ENCODE assay signal across 25 cellular contexts in the genomic region with DNA sequence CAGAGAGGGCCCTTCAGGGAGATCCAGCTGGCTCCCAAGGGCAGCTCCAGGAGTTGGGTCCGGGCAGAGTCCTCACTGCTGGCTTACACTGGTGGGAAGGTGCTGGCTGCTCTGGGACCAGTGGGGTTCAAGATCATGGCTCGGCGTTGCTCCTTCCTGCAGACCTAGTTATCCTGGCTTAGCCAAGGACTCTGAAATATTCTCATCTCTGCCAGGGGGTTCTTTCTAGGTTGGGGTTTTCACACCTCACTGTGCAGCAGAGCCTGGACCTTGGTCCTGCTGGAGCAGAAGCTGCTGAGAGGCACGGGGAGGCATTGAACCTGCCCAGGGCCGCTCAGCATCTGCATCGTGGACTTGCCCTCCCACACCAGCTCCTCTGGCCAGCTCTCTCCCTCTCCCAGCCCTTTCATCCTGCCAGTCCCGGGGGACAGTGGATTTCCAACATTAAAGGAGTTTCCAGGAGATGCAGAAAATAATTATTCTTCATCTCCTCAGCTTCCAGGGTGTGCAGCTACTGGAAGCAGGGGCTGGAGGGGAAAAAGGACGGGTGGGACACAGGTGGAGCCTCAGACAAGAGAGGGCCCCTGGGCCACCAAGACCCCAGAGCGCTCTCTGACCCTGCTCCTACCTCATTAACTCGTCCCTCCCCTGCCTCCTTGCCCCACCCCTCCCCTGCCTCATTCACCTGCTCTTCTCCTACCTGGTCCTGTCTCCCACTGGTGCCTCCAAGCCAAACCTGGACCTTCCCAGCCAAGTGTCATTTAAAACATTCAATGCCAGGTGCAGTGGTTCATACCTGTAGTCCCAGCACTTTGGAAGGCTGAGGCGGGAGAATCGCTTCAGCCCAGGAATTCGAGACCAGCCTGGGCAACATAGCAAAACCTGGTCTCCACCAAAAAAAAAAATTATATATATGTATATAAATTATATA. TPM values are rescaled to one million over a fixed set of nuclear protein-coding genes. Genes with fewer than 3 reads are reported as not detected.
DNase-seq lines count a peak whose midpoint lies in the region; ATAC-seq, FAIRE-seq and TF ChIP-seq lines count a peak whose summit lies in the region.
"Had no signal": no experiment of that assay in that cellular context is flagged by ENCODE, and none has a peak within 500 bp of the region (broad histone marks: within the 10 kb centered on the region; RNA-seq: fewer than 3 reads in every experiment).

No MANE protein-coding gene starts in this region.

- 74 to 78% (median 77%) methylated on average over 11 to 13 of the region's 13 CpGs for WGBS in stomach, 5 donors

- H3K27me3 ChIP-seq in Peyer's patch, result no peaks in the 10 kb centered on the region
- no peaks in the 10 kb centered on the region for H3K27me3 ChIP-seq in stomach
- H3K27me3 ChIP-seq: cardiac muscle cell, pancreas had no signal

- H3K4me1 Mint-ChIP-seq in activated T-cell treated with anti-CD3 and anti-CD28 coated beads, Interleukin-2, amount 50 U/mL, for 24 hours (ENCODE audit: low read depth), result no peaks in the 10 kb centered on the region
- H3K4me1 Mint-ChIP-seq in activated T-cell treated with anti-CD3 and anti-CD28 coated beads, Interleukin-2, amount 50 U/mL, for 4 hours (ENCODE audit: low read depth), result no peaks in the 10 kb centered on the region
- H3K4me1 Mint-ChIP-seq: stimulated activated naive CD8-positive, alpha-beta T cell treated with anti-CD3 and anti-CD28 coated beads, Interleukin-15, amount 100 ng/mL, for 72 hours had no signal

- H3K27ac Mint-ChIP-seq in activated T-cell treated with anti-CD3 and anti-CD28 coated beads, Interleukin-2, amount 50 U/mL, for 24 hours, result no peak overlapping the region
- H3K27ac Mint-ChIP-seq: natural killer cell treated with Interleukin-12 subunit alpha and Interleukin-12 subunit beta and Interleukin-15 and Interleukin-18, amount 100 ng/mL, for 72 hours had no signal

- H3K9me3 Mint-ChIP-seq in activated T-cell treated with anti-CD3 and anti-CD28 coated beads, Interleukin-2, amount 50 U/mL, for 24 hours, result no peaks in the 10 kb centered on the region
- H3K9me3 Mint-ChIP-seq in activated T-cell treated with anti-CD3 and anti-CD28 coated beads, Interleukin-2, amount 50 U/mL, for 4 hours, result no peaks in the 10 kb centered on the region
- H3K9me3 Mint-ChIP-seq: natural killer cell treated with Interleukin-12 subunit alpha and Interleukin-12 subunit beta and Interleukin-15 and Interleukin-18, amount 100 ng/mL, for 72 hours; stimulated activated naive CD8-positive, alpha-beta T cell treated with anti-CD3 and anti-CD28 coated beads, Interleukin-15, amount 100 ng/mL, for 72 hours had no signal

- ATAC-seq in activated T-cell treated with anti-CD3 and anti-CD28 coated beads, Interleukin-2, amount 50 U/mL, for 4 hours, result no peak
- ATAC-seq: natural killer cell treated with Interleukin-12 subunit alpha and Interleukin-12 subunit beta and Interleukin-15 and Interleukin-18, amount 100 ng/mL, for 72 hours; pancreas; stimulated activated naive CD8-positive, alpha-beta T cell treated with anti-CD3 and anti-CD28 coated beads, Interleukin-15, amount 100 ng/mL, for 72 hours had no signal

- no peaks in the 10 kb centered on the region for H3K4me1 ChIP-seq in Peyer's patch
- no peaks in the 10 kb centered on the region for H3K4me1 ChIP-seq in kidney (ENCODE audit: control insufficient read depth in 1 of 2, insufficient read depth in 1 of 2, low read depth in 1 of 2, low read length in 2 of 2)
- H3K4me1 ChIP-seq in stomach, result no peaks in the 10 kb centered on the region
- H3K4me1 ChIP-seq: pancreas had no signal

- H3K9me3 ChIP-seq in Peyer's patch (no peaks in the 10 kb centered on the region), kidney (ENCODE audit: control insufficient read depth in 1 of 2, low read length in 2 of 2) (no peaks in the 10 kb centered on the region), stomach (no peaks in the 10 kb centered on the region)
- H3K9me3 ChIP-seq: pancreas had no signal

- no peak overlapping the region for H3K4me3 ChIP-seq in Peyer's patch
- no peak overlapping the region for H3K4me3 ChIP-seq in kidney (ENCODE audit: low read length in 2 of 2)
- H3K4me3 ChIP-seq in stomach, result no peak overlapping the region
- H3K4me3 ChIP-seq: cardiac muscle cell, pancreas had no signal

- H3K36me3 Mint-ChIP-seq in activated T-cell treated with anti-CD3 and anti-CD28 coated beads, Interleukin-2, amount 50 U/mL, for 24 hours (ENCODE audit: low read depth), result no peaks in the 10 kb centered on the region
- H3K36me3 Mint-ChIP-seq in activated T-cell treated with anti-CD3 and anti-CD28 coated beads, Interleukin-2, amount 50 U/mL, for 4 hours (ENCODE audit: insufficient read depth), result no peaks in the 10 kb centered on the region
- H3K36me3 Mint-ChIP-seq: natural killer cell treated with Interleukin-12 subunit alpha and Interleukin-12 subunit beta and Interleukin-15 and Interleukin-18, amount 100 ng/mL, for 72 hours had no signal

- H3K27me3 Mint-ChIP-seq in activated T-cell treated with anti-CD3 and anti-CD28 coated beads, Interleukin-2, amount 50 U/mL, for 24 hours, result no peaks in the 10 kb centered on the region
- peaks cover 4% of the 10 kb centered on the region for H3K27me3 Mint-ChIP-seq in activated T-cell treated with anti-CD3 and anti-CD28 coated beads, Interleukin-2, amount 50 U/mL, for 4 hours (ENCODE audit: low read depth)

- H3K36me3 ChIP-seq in Peyer's patch, result no peaks in the 10 kb centered on the region
- H3K36me3 ChIP-seq in kidney (ENCODE audit: control insufficient read depth in 1 of 2, insufficient read depth in 2 of 2, low read length in 2 of 2), result no peaks in the 10 kb centered on the region
- no peaks in the 10 kb centered on the region for H3K36me3 ChIP-seq in stomach
- H3K36me3 ChIP-seq: cardiac muscle cell, pancreas, WERI-Rb-1 had no signal

- no peak overlapping the region for H3K9ac ChIP-seq in kidney (ENCODE audit: low read length in 2 of 2)

- intact Hi-C loops in kidney (cut with DNase I), result no loop called here
- intact Hi-C loops in stomach (cut with DNase I; ENCODE audit: low total_unique reads), result no loop called here

- peak; percentile 1 for DNase-seq in activated T-cell treated with anti-CD3 and anti-CD28 coated beads, Interleukin-2, amount 50 U/mL, for 24 hours
- no peak for DNase-seq in activated T-cell treated with anti-CD3 and anti-CD28 coated beads, Interleukin-2, amount 50 U/mL, for 4 hours
- DNase-seq in Peyer's patch, result peak in 2 of 3 donors; percentile 14 to 27
- peak; percentile 29 for DNase-seq in kidney
- peak; percentile 16 for DNase-seq in stomach
- no peak for DNase-seq in NCI-H2107 treated with DMSO at 0.1 percent for 48 hours (lab: John Stamatoyannopoulos, UW; ENCODE audit: unreplicated experiment)
- no peak for DNase-seq in GM10266 (ENCODE audit: extremely low spot score)
- DNase-seq in mucosa of gallbladder (ENCODE audit: low spot score), result no peak
- DNase-seq: activated naive CD4-positive, alpha-beta T cell treated with Interleukin-2 at 50 U/mL for 16 hours; dermis blood vessel endothelial cell; GF-D8; midbrain; NCI-H1048; NCI-H187; NCI-H2227 treated with DMSO at 0.1 percent for 48 hours; NCI-H774; pancreas; stimulated activated naive CD8-positive, alpha-beta T cell treated with anti-CD3 and anti-CD28 coated beads, Interleukin-15, amount 100 ng/mL, for 72 hours; trophoblast cell had no signal

- TF ChIP-seq EP300 in stomach (IDR thresholded peaks at IDR 0.05), result no peak

- no peak for TF ChIP-seq CTCF in Peyer's patch (IDR thresholded peaks at IDR 0.05)
- no peak for TF ChIP-seq CTCF in kidney (IDR thresholded peaks at IDR 0.05; ENCODE audit: borderline replicate concordance, extremely low read depth, insufficient read depth)
- TF ChIP-seq CTCF in stomach (IDR thresholded peaks at IDR 0.05), result no peak
- no peak for TF ChIP-seq CTCF in GM10266 (IDR thresholded peaks at IDR 0.05; ENCODE audit: control insufficient read depth, insufficient read depth, low read depth, missing control alignments)

- H3K27ac ChIP-seq in Peyer's patch (no peak overlapping the region), kidney (ENCODE audit: low read depth in 2 of 2, low read length in 2 of 2) (no peak overlapping the region), stomach (no peak overlapping the region)
- H3K27ac ChIP-seq: cardiac muscle cell, HL-60, pancreas, WERI-Rb-1 had no signal

- TF ChIP-seq POLR2A in Peyer's patch (IDR thresholded peaks at IDR 0.05) (no peak), stomach (IDR thresholded peaks at IDR 0.05) (no peak)

- FAIRE-seq in kidney (lab: Jason Lieb, UNC), result no peak
- FAIRE-seq: endothelial cell of umbilical vein, GM18507 had no signal

- no peak overlapping the region for H3K4me3 Mint-ChIP-seq in activated T-cell treated with anti-CD3 and anti-CD28 coated beads, Interleukin-2, amount 50 U/mL, for 24 hours
- H3K4me3 Mint-ChIP-seq in activated T-cell treated with anti-CD3 and anti-CD28 coated beads, Interleukin-2, amount 50 U/mL, for 4 hours, result no peak overlapping the region
- H3K4me3 Mint-ChIP-seq: natural killer cell treated with Interleukin-12 subunit alpha and Interleukin-12 subunit beta and Interleukin-15 and Interleukin-18, amount 100 ng/mL, for 72 hours; stimulated activated naive CD8-positive, alpha-beta T cell treated with anti-CD3 and anti-CD28 coated beads, Interleukin-15, amount 100 ng/mL, for 72 hours had no signal

RNA-seq across cellular contexts. Expression of a gene that starts 42.5 kb away (rescaled TPM):
- under 1 TPM; 0.08 to 0.35 (median 0.08) TPM for total RNA-seq in activated T-cell treated with anti-CD3 and anti-CD28 coated beads, Interleukin-2, amount 50 U/mL, for 4 hours
- total RNA-seq in Peyer's patch, result 1 to 10 TPM in 1 of 4 donors, under 1 TPM in 3; 0.18 to 2.5 (median 0.23) TPM
- total RNA-seq in kidney, result 0.16 TPM
- polyA plus RNA-seq in kidney (ENCODE audit: insufficient read depth, low read depth, low replicate concordance), result 0.13 TPM
- total RNA-seq in stomach, result 1 to 10 TPM in 1 of 5 donors, under 1 TPM in 3, not detected in 1; 0.43 to 1.1 (median 0.51) TPM
- polyA plus RNA-seq in stomach, result under 1 TPM in 2 of 3 donors, not detected in 1; 0.18 to 0.19 TPM
- 1.1 TPM for total RNA-seq in mucosa of gallbladder
- total RNA-seq: dermis blood vessel endothelial cell, endothelial cell of umbilical vein had no signal

Comparison
In these comparisons a context has a peak if more than half of its experiments do, and no peak if none do; other contexts are left out.
1. DNase-seq: peak in activated T-cell treated with anti-CD3 and anti-CD28 coated beads, Interleukin-2, amount 50 U/mL, for 24 hours (single experiment), Peyer's patch (2 of 3), kidney (single experiment) and stomach (single experiment); none in activated T-cell treated with anti-CD3 and anti-CD28 coated beads, Interleukin-2, amount 50 U/mL, for 4 hours (single experiment), NCI-H2107 treated with DMSO at 0.1 percent for 48 hours (single experiment), GM10266 (single experiment) and mucosa of gallbladder (single experiment).